In the genomic region with DNA sequence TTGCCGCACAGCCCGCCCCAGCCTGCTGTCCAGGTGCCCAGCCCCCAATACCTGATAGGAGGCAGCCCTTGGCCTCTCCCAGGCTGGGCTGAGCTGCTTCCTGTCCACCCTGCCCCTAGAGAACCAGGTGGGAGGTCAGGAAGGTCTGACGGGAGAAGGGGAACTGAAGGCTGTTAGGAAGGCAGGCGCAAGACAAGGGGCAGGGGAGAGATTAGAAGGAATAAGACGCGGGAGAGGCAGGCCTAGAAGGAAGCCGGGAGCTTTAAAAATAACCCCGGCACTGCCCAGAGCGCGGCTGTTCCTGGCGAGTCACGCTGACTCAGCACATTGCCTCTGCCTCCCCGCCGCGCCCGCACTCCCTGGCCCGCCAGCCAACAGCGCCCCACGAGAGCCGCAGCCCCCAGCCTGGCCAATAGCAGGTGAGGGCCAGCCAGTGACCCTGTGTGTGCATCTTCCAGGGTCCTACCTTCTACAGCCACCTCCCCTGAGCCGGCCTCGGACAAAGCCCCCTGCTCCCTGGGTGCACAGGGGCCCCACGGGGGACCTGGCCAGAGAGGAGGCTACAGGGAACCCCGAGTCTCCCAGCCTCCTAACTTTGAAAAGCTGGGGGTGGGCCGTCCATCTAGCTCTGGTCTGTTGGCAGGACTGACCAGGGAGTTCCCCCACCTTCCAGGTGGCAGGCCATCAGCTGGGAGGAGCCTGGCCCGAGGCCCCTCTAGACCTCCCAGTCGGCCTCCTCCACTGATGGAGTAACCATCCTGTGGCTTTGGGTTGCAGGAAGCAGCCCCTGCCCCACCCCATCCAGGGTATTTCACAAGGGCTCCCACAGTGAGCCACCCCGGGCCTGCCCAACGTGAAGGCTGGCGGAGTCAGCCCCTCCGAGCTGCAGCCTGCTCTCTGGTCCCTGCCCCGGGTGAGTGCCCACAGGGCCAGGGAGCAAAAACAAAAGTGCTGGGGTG, we compare ENCODE assay signal across 8 cellular contexts. TPM values are rescaled to one million over a fixed set of nuclear protein-coding genes. Genes with fewer than 3 reads are reported as not detected.
DNase-seq lines count a peak whose midpoint lies in the region; ATAC-seq and TF ChIP-seq lines count a peak whose summit lies in the region.

No MANE protein-coding gene starts in this region.

- peak overlapping the region; percentile 86 for H3K27ac Mint-ChIP-seq in mesothelial cell of epicardium

- no peaks in the 10 kb centered on the region for H3K27me3 Mint-ChIP-seq in mesothelial cell of epicardium (ENCODE audit: low read depth)

- no peaks in the 10 kb centered on the region for H3K9me3 ChIP-seq in Peyer's patch
- no peaks in the 10 kb centered on the region for H3K9me3 ChIP-seq in vagina

- H3K4me1 ChIP-seq in Peyer's patch (peaks cover 13 to 78% (median 21%) of the 10 kb centered on the region in 4 donors), vagina (peaks cover 50% of the 10 kb centered on the region)

- peak overlapping the region in 2 of 4 donors; percentile 30 to 39 for H3K4me3 ChIP-seq in Peyer's patch
- H3K4me3 ChIP-seq in vagina, result peak overlapping the region; percentile 28 to 42

- H3K36me3 Mint-ChIP-seq in mesothelial cell of epicardium, result peaks cover 6% of the 10 kb centered on the region

- no peaks in the 10 kb centered on the region for H3K27me3 ChIP-seq in Peyer's patch
- no peaks in the 10 kb centered on the region for H3K27me3 ChIP-seq in vagina

- ATAC-seq in GM18519 (IDR thresholded peaks at IDR 0.05; ENCODE audit: low FRiP score, unreplicated experiment), result no peak

- peaks cover 0 to 22% (median 0%) of the 10 kb centered on the region in 3 donors for H3K36me3 ChIP-seq in Peyer's patch
- peaks cover 0 to 6% of the 10 kb centered on the region in 2 donors for H3K36me3 ChIP-seq in vagina

- TF ChIP-seq POLR2A in Peyer's patch (IDR thresholded peaks at IDR 0.05) (peak in 1 of 2 donors; percentile 9), vagina (IDR thresholded peaks at IDR 0.05) (no peak)

- peaks cover 29% of the 10 kb centered on the region for H3K4me1 Mint-ChIP-seq in mesothelial cell of epicardium

- peak overlapping the region; percentile 46 to 100 (median 72) for H3K27ac ChIP-seq in Peyer's patch
- peak overlapping the region; percentile 18 for H3K27ac ChIP-seq in vagina

- peak; percentile 52 for DNase-seq in GM04504 (ENCODE audit: low read depth)
- peak; percentile 31 to 87 (median 85) for DNase-seq in Peyer's patch
- peak; percentile 49 for DNase-seq in epidermal melanocyte (ENCODE audit: insufficient read length, low spot score)
- peak in 1 of 2 experiments; percentile 66 for DNase-seq in mesothelial cell of epicardium (ENCODE audit: low spot score in 2 of 2, unreplicated experiment in 2 of 2)
- no peak for DNase-seq in vagina (ENCODE audit: extremely low spot score in 2 of 2)
- DNase-seq in NCI-H187 treated with DMSO at 0.1 percent for 48 hours (lab: John Stamatoyannopoulos, UW), result no peak
- no peak for DNase-seq in stimulated activated CD4-positive, alpha-beta T cell treated with anti-CD3 and anti-CD28 coated beads, Interleukin-2, amount 100 ng/mL, for 48 hours

- intact Hi-C loops in vagina (cut with DNase I), result no loop called here

- no peaks in the 10 kb centered on the region for H3K9me3 Mint-ChIP-seq in mesothelial cell of epicardium

- TF ChIP-seq CTCF in Peyer's patch (IDR thresholded peaks at IDR 0.05), result no peak
- no peak for TF ChIP-seq CTCF in mesothelial cell of epicardium (IDR thresholded peaks at IDR 0.05; ENCODE audit: unreplicated experiment)
- TF ChIP-seq CTCF in vagina (IDR thresholded peaks at IDR 0.05), result no peak

- peak overlapping the region; percentile 50 for H3K4me3 Mint-ChIP-seq in mesothelial cell of epicardium

RNA-seq across cellular contexts. Expression of a gene that starts 4.0 kb away (rescaled TPM):
- total RNA-seq in Peyer's patch, result 10 to 100 TPM; 19.8 to 38.3 (median 34.4) TPM
- total RNA-seq in mesothelial cell of epicardium, result 23.6 to 25.5 TPM (median 24.1 TPM) in 3 replicates
- 18.9 TPM for total RNA-seq in vagina

RNA-seq across cellular contexts. Expression of a gene that starts 5.6 kb away (rescaled TPM):
- total RNA-seq in Peyer's patch (100 to 1,000 TPM in 2 of 4 donors, 10 to 100 TPM in 2; 82.5 to 130 (median 112) TPM), mesothelial cell of epicardium (18.9 to 22.6 TPM (median 21.3 TPM) in 3 replicates), vagina (47.9 TPM)

RNA-seq across cellular contexts. Expression of a gene that starts 12.4 kb away (rescaled TPM):
- total RNA-seq in Peyer's patch (100 to 1,000 TPM in 3 of 4 donors, 10 to 100 TPM in 1; 67.7 to 297 (median 179) TPM), mesothelial cell of epicardium (16.8 to 20.5 TPM (median 17.5 TPM) in 3 replicates), vagina (28.0 TPM)

RNA-seq across cellular contexts. Expression of a gene that starts 13.5 kb away (rescaled TPM):
- 10 to 100 TPM in 3 of 4 donors, 1 to 10 TPM in 1; 2.4 to 21.5 (median 20.2) TPM for total RNA-seq in Peyer's patch
- 91.0 to 108 TPM (median 102 TPM) in 3 replicates for total RNA-seq in mesothelial cell of epicardium
- 9.1 TPM for total RNA-seq in vagina

RNA-seq across cellular contexts. Expression of a gene that starts 21.5 kb away (rescaled TPM):
- total RNA-seq in Peyer's patch, result 1 to 10 TPM in 1 of 4 donors, under 1 TPM in 1, not detected in 2; 0.76 to 1.6 TPM
- total RNA-seq in mesothelial cell of epicardium, result 0.75 to 1.7 TPM (median 1.2 TPM) in 3 replicates
- total RNA-seq in vagina, result 4.7 TPM

Comparison
In these comparisons a context has a peak if more than half of its experiments do, and no peak if none do; other contexts are left out.
1. DNase-seq: peak in GM04504 (single experiment), Peyer's patch (3 of 3) and epidermal melanocyte (single experiment); none in vagina (0 of 2), NCI-H187 treated with DMSO at 0.1 percent for 48 hours (single experiment) and stimulated activated CD4-positive, alpha-beta T cell treated with anti-CD3 and anti-CD28 coated beads, Interleukin-2, amount 100 ng/mL, for 48 hours (0 of 2).